In the genomic region with DNA sequence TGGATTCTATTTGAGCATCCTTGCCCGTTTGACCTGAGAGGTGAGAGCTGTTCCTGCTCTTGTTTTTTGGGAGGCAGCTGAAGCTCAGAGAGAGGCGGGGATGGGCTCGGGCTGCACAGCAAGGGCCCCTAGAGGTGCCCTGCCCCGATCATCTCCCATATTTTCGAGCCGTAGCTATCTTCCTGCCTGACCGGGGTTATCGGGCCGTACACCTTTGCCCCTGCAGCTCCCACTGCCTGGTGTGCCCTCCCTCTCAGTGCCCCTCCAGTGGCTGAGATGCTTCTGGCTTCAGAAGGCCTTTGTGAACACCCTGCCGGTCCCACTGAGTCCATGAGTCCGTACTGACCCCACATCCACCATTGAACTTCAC, we compare ENCODE assay signal across 17 cellular contexts. TPM values are rescaled to one million over a fixed set of nuclear protein-coding genes. Genes with fewer than 3 reads are reported as not detected.
DNase-seq lines count a peak whose midpoint lies in the region; ATAC-seq and TF ChIP-seq lines count a peak whose summit lies in the region.
"Had no signal": no experiment of that assay in that cellular context is flagged by ENCODE, and none has a peak within 500 bp of the region (broad histone marks: within the 10 kb centered on the region; RNA-seq: fewer than 3 reads in every experiment).

No MANE protein-coding gene starts in this region.

- no peak for TF ChIP-seq EP300 in stomach (IDR thresholded peaks at IDR 0.05)

- H3K27me3 ChIP-seq in stomach (no peaks in the 10 kb centered on the region), dorsolateral prefrontal cortex (peaks cover 0 to 5% (median 0%) of the 10 kb centered on the region in 45 donors)
- H3K27me3 ChIP-seq: MG63 had no signal

- H3K4me3 ChIP-seq in stomach, result no peak overlapping the region
- no peak overlapping the region for H3K4me3 ChIP-seq in dorsolateral prefrontal cortex
- H3K4me3 ChIP-seq: MG63 had no signal

- H3K36me3 Mint-ChIP-seq in chondrocyte (ENCODE audit: low read depth) (no peaks in the 10 kb centered on the region), nephron (ENCODE audit: low read depth) (peaks cover 22% of the 10 kb centered on the region)
- peaks cover 62 to 96% of the 10 kb centered on the region in 2 donors for H3K36me3 Mint-ChIP-seq in stimulated activated naive B cell treated with anti-CD40 and anti-IgM and Interleukin-4, amounts not matched to agents 10 μg/mL and 1 μg/mL and 100 μg/mL, for 72 hours

- H3K9me3 ChIP-seq in stomach, result no peaks in the 10 kb centered on the region
- H3K9me3 ChIP-seq: MG63 had no signal

- H3K27me3 Mint-ChIP-seq in chondrocyte (ENCODE audit: low read depth) (no peaks in the 10 kb centered on the region), nephron (ENCODE audit: low read depth) (no peaks in the 10 kb centered on the region)
- no peaks in the 10 kb centered on the region for H3K27me3 Mint-ChIP-seq in stimulated activated naive B cell treated with anti-CD40 and anti-IgM and Interleukin-4, amounts not matched to agents 10 μg/mL and 1 μg/mL and 100 μg/mL, for 72 hours

- H3K4me3 Mint-ChIP-seq in chondrocyte (ENCODE audit: unreplicated experiment), result no peak overlapping the region
- peak overlapping the region in 2 of 3 experiments; percentile 5 to 52 for H3K4me3 Mint-ChIP-seq in nephron
- H3K4me3 Mint-ChIP-seq in stimulated activated naive B cell treated with anti-CD40 and anti-IgM and Interleukin-4, amounts not matched to agents 10 μg/mL and 1 μg/mL and 100 μg/mL, for 72 hours, result peak overlapping the region; percentile 47 to 76
- H3K4me3 Mint-ChIP-seq: HFFc6 had no signal

- intact Hi-C loops in stomach (cut with DNase I; ENCODE audit: low total_unique reads) (no loop called here), dorsolateral prefrontal cortex (cut with DNase I) (no loop called here)

- peak; percentile 22 for DNase-seq in activated effector memory CD4-positive, alpha-beta T cell treated with anti-CD3 and anti-CD28 coated beads, Interleukin-2, amount 50 U/mL, for 16 hours
- no peak for DNase-seq in activated effector memory CD4-positive, alpha-beta T cell treated with Interleukin-2 at 50 U/mL for 16 hours
- DNase-seq in chondrocyte (ENCODE audit: low spot score) (peak; percentile 71), stomach (no peak), dorsolateral prefrontal cortex (no peak), retina (no peak)
- DNase-seq in stimulated activated naive B cell treated with anti-CD40 and anti-IgM and Interleukin-4, amounts not matched to agents 10 μg/mL and 1 μg/mL and 100 μg/mL, for 72 hours, result no peak
- DNase-seq: DMS153, HFFc6, MG63, NCI-H1092, NCI-H146, NCI-H2081 treated with DMSO at 0.1 percent for 48 hours, NCI-H510A treated with DMSO at 0.1 percent for 48 hours, SIG-M5 had no signal

- H3K27ac Mint-ChIP-seq in chondrocyte (ENCODE audit: unreplicated experiment) (no peak overlapping the region), nephron (peak overlapping the region in 1 of 3 experiments; percentile 34)
- H3K27ac Mint-ChIP-seq in stimulated activated naive B cell treated with anti-CD40 and anti-IgM and Interleukin-4, amounts not matched to agents 10 μg/mL and 1 μg/mL and 100 μg/mL, for 72 hours, result peak overlapping the region; percentile 95
- H3K27ac Mint-ChIP-seq: HFFc6 had no signal

- ATAC-seq in stimulated activated naive B cell treated with anti-CD40 and anti-IgM and Interleukin-4, amounts not matched to agents 10 μg/mL and 1 μg/mL and 100 μg/mL, for 72 hours (replicated peaks), result no peak

- TF ChIP-seq POLR2A in stomach (IDR thresholded peaks at IDR 0.05), result no peak

- H3K4me1 ChIP-seq in stomach, result peaks cover 54 to 92% (median 83%) of the 10 kb centered on the region in 4 donors

- no peaks in the 10 kb centered on the region for H3K9me3 Mint-ChIP-seq in chondrocyte (ENCODE audit: low read depth)
- no peaks in the 10 kb centered on the region for H3K9me3 Mint-ChIP-seq in nephron
- H3K9me3 Mint-ChIP-seq in stimulated activated naive B cell treated with anti-CD40 and anti-IgM and Interleukin-4, amounts not matched to agents 10 μg/mL and 1 μg/mL and 100 μg/mL, for 72 hours, result no peaks in the 10 kb centered on the region
- H3K9me3 Mint-ChIP-seq: HFFc6 had no signal

- H3K36me3 ChIP-seq in stomach, result peaks cover 0 to 40% (median 37%) of the 10 kb centered on the region in 4 donors

- H3K27ac ChIP-seq in stomach (no peak overlapping the region), dorsolateral prefrontal cortex (no peak overlapping the region)
- H3K27ac ChIP-seq: C4-2B had no signal

- no peak for TF ChIP-seq CTCF in chondrocyte (IDR thresholded peaks at IDR 0.05)
- TF ChIP-seq CTCF in nephron (IDR thresholded peaks at IDR 0.05; ENCODE audit: unreplicated experiment in 3 of 3), result no peak
- no peak for TF ChIP-seq CTCF in stomach (IDR thresholded peaks at IDR 0.05)
- no peak for TF ChIP-seq CTCF in dorsolateral prefrontal cortex (IDR thresholded peaks at IDR 0.05 in 54 of 56, conservative IDR thresholded peaks at IDR 0.05 in 2 of 56; ENCODE audit: low read depth in 1 of 56, partially characterized antibody in 56 of 56)

- H3K4me1 Mint-ChIP-seq in chondrocyte (ENCODE audit: low read depth) (peaks cover 34% of the 10 kb centered on the region), nephron (peaks cover 44% of the 10 kb centered on the region)
- H3K4me1 Mint-ChIP-seq in stimulated activated naive B cell treated with anti-CD40 and anti-IgM and Interleukin-4, amounts not matched to agents 10 μg/mL and 1 μg/mL and 100 μg/mL, for 72 hours, result peaks cover 81 to 100% of the 10 kb centered on the region in 2 donors

- 79 to 87% (median 83%) methylated on average over 7 to 11 of the region's 11 CpGs for WGBS in stomach, 5 donors

RNA-seq across cellular contexts. Expression of a gene that starts 6.7 kb away (rescaled TPM):
- total RNA-seq in chondrocyte (16.0 to 25.7 TPM (median 25.1 TPM) in 3 replicates), stomach (100 to 1,000 TPM in 1 of 5 donors, 10 to 100 TPM in 4; 31.6 to 471 (median 69.8) TPM), dorsolateral prefrontal cortex (10 to 100 TPM; 14.4 to 53.8 (median 34.1) TPM)
- polyA plus RNA-seq in stomach, result 10 to 100 TPM; 40.7 to 47.4 (median 47.2) TPM

Comparison
In these comparisons a context has a peak if more than half of its experiments do, and no peak if none do; other contexts are left out.
1. DNase-seq: peak in activated effector memory CD4-positive, alpha-beta T cell treated with anti-CD3 and anti-CD28 coated beads, Interleukin-2, amount 50 U/mL, for 16 hours (single experiment) and chondrocyte (single experiment); none in activated effector memory CD4-positive, alpha-beta T cell treated with Interleukin-2 at 50 U/mL for 16 hours (single experiment), stimulated activated naive B cell treated with anti-CD40 and anti-IgM and Interleukin-4, amounts not matched to agents 10 μg/mL and 1 μg/mL and 100 μg/mL, for 72 hours (single experiment), stomach (single experiment), dorsolateral prefrontal cortex (0 of 10) and retina (single experiment).